Comparison of ENCODE assay signal across 11 cellular contexts in genomic region chr3:53056442-53056841, GRCh38. TPM values are rescaled to one million over a fixed set of nuclear protein-coding genes. Genes with fewer than 3 reads are reported as not detected.
DNase-seq lines count a peak whose midpoint lies in the region; ATAC-seq, FAIRE-seq and TF ChIP-seq lines count a peak whose summit lies in the region.
"Had no signal": no experiment of that assay in that cellular context is flagged by ENCODE, and none has a peak within 500 bp of the region (broad histone marks: within the 10 kb centered on the region; RNA-seq: fewer than 3 reads in every experiment).

No MANE protein-coding gene starts in this region.

- H3K36me3 ChIP-seq in right atrium auricular region (no peaks in the 10 kb centered on the region), OCI-LY7 (ENCODE audit: insufficient read depth, low read length) (no peaks in the 10 kb centered on the region)
- H3K36me3 ChIP-seq: transverse colon had no signal

- no peaks in the 10 kb centered on the region for H3K79me2 ChIP-seq in OCI-LY7 (ENCODE audit: insufficient read depth, low read depth, low read length)

- TF ChIP-seq CTCF in right atrium auricular region (IDR thresholded peaks at IDR 0.05) (peak in 1 of 2 donors; percentile 29), OCI-LY7 (conservative IDR thresholded peaks at IDR 0.05; ENCODE audit: low read length) (0 out of 2 replicates have a peak, but pooled peaks have one; percentile 25), epithelial cell of proximal tubule (conservative IDR thresholded peaks at IDR 0.05; ENCODE audit: low read depth, low read length) (peak; percentile 62)

- H3K27ac ChIP-seq in right atrium auricular region (no peak overlapping the region), right cardiac atrium (ENCODE audit: low read length) (no peak overlapping the region), OCI-LY7 (ENCODE audit: low read depth, low read length, poor library complexity, severe bottlenecking) (no peak overlapping the region)
- H3K27ac ChIP-seq: transverse colon had no signal

- FAIRE-seq in urothelium cell line (lab: Jason Lieb, UNC), result no peak

- no peaks in the 10 kb centered on the region for H3K9me3 ChIP-seq in right atrium auricular region
- no peaks in the 10 kb centered on the region for H3K9me3 ChIP-seq in right cardiac atrium (ENCODE audit: control insufficient read depth, low read length)
- no peaks in the 10 kb centered on the region for H3K9me3 ChIP-seq in OCI-LY7 (ENCODE audit: low read length)
- H3K9me3 ChIP-seq: transverse colon had no signal

- no peaks in the 10 kb centered on the region for H3K4me1 ChIP-seq in right atrium auricular region
- no peaks in the 10 kb centered on the region for H3K4me1 ChIP-seq in right cardiac atrium (ENCODE audit: control insufficient read depth, insufficient read depth, low read length)
- H3K4me1 ChIP-seq in OCI-LY7 (ENCODE audit: insufficient read depth, low read length, poor library complexity, severe bottlenecking), result no peaks in the 10 kb centered on the region
- H3K4me1 ChIP-seq: transverse colon had no signal

- H3K4me2 ChIP-seq in OCI-LY7 (ENCODE audit: low read length), result no peak overlapping the region

- CTCF ChIA-PET in OCI-LY7 (lab: Charles Lee; ENCODE audit: unreplicated experiment), result no interaction called here

- H3K9me2 ChIP-seq in OCI-LY7 (ENCODE audit: insufficient read depth, low read length), result no peaks in the 10 kb centered on the region

- H2AFZ ChIP-seq in OCI-LY7 (ENCODE audit: low read length), result no peak overlapping the region

- WGBS in right cardiac atrium, result 84% methylated on average over 2 of the region's 2 CpGs

- BruUV-seq in OCI-LY7 (replicated peaks; lab: Mats Ljungman, UMichigan), result no TSS peak

- no peaks in the 10 kb centered on the region for H4K20me1 ChIP-seq in OCI-LY7 (ENCODE audit: insufficient read depth, low read length)

- H3K27me3 ChIP-seq in right atrium auricular region (no peaks in the 10 kb centered on the region), right cardiac atrium (ENCODE audit: control insufficient read depth, insufficient read depth) (no peaks in the 10 kb centered on the region)
- H3K27me3 ChIP-seq: transverse colon had no signal

- POLR2A ChIA-PET in OCI-LY7 (lab: Charles Lee), result no interaction called here

- DNase-seq in right atrium auricular region (ENCODE audit: low spot score) (peak; percentile 1), right cardiac atrium (no peak), OCI-LY7 (ENCODE audit: low spot score) (no peak), epithelial cell of proximal tubule (ENCODE audit: low read depth) (no peak), urothelium cell line (ENCODE audit: low spot score) (peak; percentile 46), medulla oblongata (ENCODE audit: extremely low spot score) (no peak), NCI-H1417 (lab: John Stamatoyannopoulos, UW) (no peak)
- no peak for DNase-seq in NK-92 treated with Interleukin-12 subunit alpha and Interleukin-12 subunit beta, amount 100 ng/mL, for 24 hours (lab: John Stamatoyannopoulos, UW)
- DNase-seq: aorta, T-helper 17 cell, transverse colon had no signal

- intact Hi-C loops in right cardiac atrium (cut with DNase I), result no loop called here
- intact Hi-C loops in OCI-LY7 (cut with micrococcal nuclease; ENCODE audit: unreplicated experiment), result no loop called here

- ATAC-seq in right cardiac atrium, result no peak
- ATAC-seq: T-helper 17 cell had no signal

- H3K4me3 ChIP-seq in right atrium auricular region (no peak overlapping the region), right cardiac atrium (ENCODE audit: low read length) (no peak overlapping the region), OCI-LY7 (ENCODE audit: low read depth, low read length, poor library complexity, severe bottlenecking) (no peak overlapping the region), epithelial cell of proximal tubule (ENCODE audit: low read depth, low read length) (no peak overlapping the region)
- H3K4me3 ChIP-seq: transverse colon had no signal

RNA-seq across cellular contexts. Expression of gene SFMBT1, which starts 10.6 kb away (rescaled TPM):
- total RNA-seq in right atrium auricular region (10 to 100 TPM; 16.7 to 17.4 TPM), right cardiac atrium (10 to 100 TPM; 12.3 to 19.3 (median 16.0) TPM), OCI-LY7 (2022) (12.9 and 15.5 TPM in 2 replicates), epithelial cell of proximal tubule (1.8 and 8.3 TPM in 2 replicates)
- 3.8 TPM for polyA plus RNA-seq in right cardiac atrium
- 8.0 and 18.1 TPM in 2 replicates for total RNA-seq in OCI-LY7 (2014; rRNA removed; shearing (Covaris generic))

Comparison
In these comparisons a context has a peak if more than half of its experiments do, and no peak if none do; other contexts are left out.
1. DNase-seq: peak in right atrium auricular region (single experiment) and urothelium cell line (single experiment); none in right cardiac atrium (0 of 3), OCI-LY7 (single experiment), epithelial cell of proximal tubule (single experiment), medulla oblongata (single experiment), NK-92 treated with Interleukin-12 subunit alpha and Interleukin-12 subunit beta, amount 100 ng/mL, for 24 hours (single experiment) and NCI-H1417 (0 of 3).